In genomic region chr19:12365372-12366162, GRCh38 we compare ENCODE assay signal across 8 cellular contexts. TPM values are rescaled to one million over a fixed set of nuclear protein-coding genes. Genes with fewer than 3 reads are reported as not detected.
A peak's percentile ranks its signal among the peaks of the same experiment; 100 is the strongest.
DNase-seq lines count a peak whose midpoint lies in the region; ATAC-seq and TF ChIP-seq lines count a peak whose summit lies in the region.

Gene ZNF442, minus strand, starts transcription at chr19:12365683. Its CDS starts 2,052 bp downstream, at chr19:12363631.

- H3K4me1 Mint-ChIP-seq in natural killer cell: peaks cover 20 to 27% of the 10 kb centered on the region in 2 donors

- ATAC-seq in GM19455 (IDR thresholded peaks at IDR 0.05; ENCODE audit: unreplicated experiment) (peak; percentile 95), natural killer cell (peak; percentile 97 to 98 (median 97))

- peak within 1 kb of the TSS; percentile 84 for H3K4me3 ChIP-seq in fibroblast of pulmonary artery (replicated peaks; ENCODE audit: low read depth, low read length)

- intact Hi-C loops in natural killer cell (cut with micrococcal nuclease): loop anchor here (1.0 kb wide), 1 partner anchor 32 kb away; the partner anchor contains the start of gene ZNF563

- no peaks in the 10 kb centered on the region for H3K27me3 Mint-ChIP-seq in natural killer cell (ENCODE audit: low read depth in 2 of 2)

- peak within 1 kb of the TSS; percentile 95 for H3K4me3 Mint-ChIP-seq in natural killer cell

- no peaks in the 10 kb centered on the region for H3K9me3 Mint-ChIP-seq in natural killer cell

- H3K36me3 Mint-ChIP-seq in natural killer cell: no peaks in the 10 kb centered on the region

- TF ChIP-seq CTCF in fibroblast of pulmonary artery (IDR thresholded peaks at IDR 0.05; ENCODE audit: low read length, missing control alignments) (peak; percentile 81), natural killer cell (IDR thresholded peaks at IDR 0.05) (no peak)

- peak; percentile 91 for DNase-seq in COLO668 (lab: John Stamatoyannopoulos, UW; ENCODE audit: unreplicated experiment)
- DNase-seq in HS-5 (ENCODE audit: low read depth): peak; percentile 77
- peak; percentile 86 for DNase-seq in RPMI8226
- peak; percentile 64 for DNase-seq in activated effector memory CD4-positive, alpha-beta T cell treated with Interleukin-2 at 50 U/mL for 16 hours
- DNase-seq in fibroblast of pulmonary artery (ENCODE audit: low read depth): peak; percentile 97
- DNase-seq in natural killer cell: peak; percentile 75
- DNase-seq in stimulated activated naive CD4-positive, alpha-beta T cell (lab: John Stamatoyannopoulos, UW): peak; percentile 73 to 86 (median 78)

- peak within 1 kb of the TSS; percentile 69 to 94 for H3K27ac Mint-ChIP-seq in natural killer cell

RNA-seq across cellular contexts. Expression of gene ZNF442, which starts in this region (rescaled TPM):
- 1 to 10 TPM; 1.4 to 3.4 (median 2.8) TPM for total RNA-seq in natural killer cell

Comparison
In these comparisons a context has a peak if more than half of its experiments do, and no peak if none do; other contexts are left out.
1. Peak in every context shown above with its lines: DNase-seq, ATAC-seq and H3K4me3 ChIP-seq.